21 cellular contexts compared by ENCODE assay signal in the genomic region with DNA sequence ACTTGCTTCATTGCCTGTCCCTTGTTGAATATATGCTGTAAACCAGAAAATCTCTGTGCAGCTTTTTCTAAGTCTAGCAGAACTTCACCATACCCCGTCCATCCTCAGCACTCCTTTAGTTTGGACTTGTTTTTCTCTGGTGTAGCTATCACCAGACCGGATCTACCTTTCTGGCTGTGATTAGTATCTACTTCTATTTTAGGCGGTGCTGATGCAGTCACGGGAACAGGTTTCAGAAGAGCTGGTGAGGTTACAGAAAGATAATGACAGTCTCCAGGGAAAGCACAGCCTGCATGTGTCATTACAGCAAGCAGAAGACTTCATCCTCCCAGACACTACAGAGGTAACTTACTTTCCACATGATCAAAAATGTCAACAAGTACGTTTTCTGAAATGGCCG. TPM values are rescaled to one million over a fixed set of nuclear protein-coding genes. Genes with fewer than 3 reads are reported as not detected.
DNase-seq lines count a peak whose midpoint lies in the region; ATAC-seq, FAIRE-seq and TF ChIP-seq lines count a peak whose summit lies in the region.
"Had no signal": no experiment of that assay in that cellular context is flagged by ENCODE, and none has a peak within 500 bp of the region (broad histone marks: within the 10 kb centered on the region; RNA-seq: fewer than 3 reads in every experiment).

No MANE protein-coding gene starts in this region.

- H2AK5ac ChIP-seq in neuronal stem cell (ENCODE audit: low read depth, low read length): no peak overlapping the region

- WGBS in neuronal stem cell (ENCODE audit: extremely low coverage in 2 of 2, insufficient read length in 2 of 2, insufficient replicate concordance in 1 of 2), 2 donors: no CpG with 5 or more reads among the region's 6 CpGs
- WGBS in sigmoid colon, 2 donors: 77 to 85% methylated on average over 6 of the region's 6 CpGs

- H3K9me3 ChIP-seq in BLaER1: no peaks in the 10 kb centered on the region
- H3K9me3 ChIP-seq in neuronal stem cell (replicated peaks in 1 of 2; ENCODE audit: control insufficient read depth in 2 of 2, insufficient read depth in 1 of 2, low read depth in 1 of 2, low read length in 2 of 2): no peaks in the 10 kb centered on the region
- no peaks in the 10 kb centered on the region for H3K9me3 ChIP-seq in sigmoid colon
- H3K9me3 ChIP-seq: testis had no signal

- peak overlapping the region; percentile 33; the same call in 1 of the 2 replicates for H3K27ac ChIP-seq in BLaER1
- H3K27ac ChIP-seq in neuronal stem cell (replicated peaks; ENCODE audit: low read length): no peak overlapping the region
- no peak overlapping the region for H3K27ac ChIP-seq in sigmoid colon
- H3K27ac ChIP-seq: GM23248, KMS-11, SK-N-MC, testis had no signal

- TF ChIP-seq POLR2A in sigmoid colon (IDR thresholded peaks at IDR 0.05): no peak

- H3K27me3 ChIP-seq in BLaER1 (no peaks in the 10 kb centered on the region), neuronal stem cell (ENCODE audit: control insufficient read depth in 3 of 3, insufficient read depth in 3 of 3, low read depth in 1 of 3, low read length in 3 of 3) (no peaks in the 10 kb centered on the region), sigmoid colon (no peaks in the 10 kb centered on the region)
- H3K27me3 ChIP-seq: testis had no signal

- no peak overlapping the region for H3K23ac ChIP-seq in neuronal stem cell (ENCODE audit: low read depth, low read length, poor library complexity)

- H2BK12ac ChIP-seq in neuronal stem cell (ENCODE audit: low read length): no peak overlapping the region

- no peak overlapping the region for H3K18ac ChIP-seq in neuronal stem cell (ENCODE audit: low read length)

- no peak overlapping the region for H4K8ac ChIP-seq in neuronal stem cell (ENCODE audit: low read depth, low read length)

- no peak for FAIRE-seq in urothelium cell line (lab: Jason Lieb, UNC)

- H2BK5ac ChIP-seq in neuronal stem cell (ENCODE audit: low read length): no peak overlapping the region

- H3K4ac ChIP-seq in neuronal stem cell (ENCODE audit: low read length): no peak overlapping the region

- TF ChIP-seq CTCF in GM12865 (IDR thresholded peaks at IDR 0.05; ENCODE audit: insufficient read depth, low read depth, low read length, missing control alignments) (no peak), epithelial cell of esophagus (IDR thresholded peaks at IDR 0.05; ENCODE audit: insufficient read depth, low read depth, low read length, missing control alignments) (no peak), sigmoid colon (IDR thresholded peaks at IDR 0.05) (no peak)

- ATAC-seq in HG03565 (IDR thresholded peaks at IDR 0.05; ENCODE audit: unreplicated experiment): peak; percentile 81
- ATAC-seq: activated T-helper 17 cell treated with anti-CD3 and anti-CD28 coated beads, Interleukin-2, amount 50 U/mL, for 72 hours; effector memory CD8-positive, alpha-beta T cell; left cardiac atrium; sciatic nerve had no signal

- no peak overlapping the region for H2BK15ac ChIP-seq in neuronal stem cell (ENCODE audit: low read length)

- H3K36me3 ChIP-seq in BLaER1 (peaks cover 92% of the 10 kb centered on the region), neuronal stem cell (replicated peaks in 1 of 2; ENCODE audit: control insufficient read depth in 2 of 2, insufficient read depth in 2 of 2, low read length in 2 of 2) (peaks cover 20 to 89% of the 10 kb centered on the region in 2 donors), sigmoid colon (peaks cover 6 to 98% (median 42%) of the 10 kb centered on the region in 4 donors)

- H2AFZ ChIP-seq in neuronal stem cell (ENCODE audit: low read length): no peak overlapping the region
- H2AFZ ChIP-seq: GM23248 had no signal

- H2BK120ac ChIP-seq in neuronal stem cell (ENCODE audit: low read depth, low read length): no peak overlapping the region

- no peaks in the 10 kb centered on the region for H3K79me1 ChIP-seq in neuronal stem cell (ENCODE audit: low read depth, low read length)

- H4K91ac ChIP-seq in neuronal stem cell (ENCODE audit: low read depth, low read length, poor library complexity): no peak overlapping the region

- no peak overlapping the region for H3K14ac ChIP-seq in neuronal stem cell (ENCODE audit: low read length)

- no peak for TF ChIP-seq EP300 in sigmoid colon (IDR thresholded peaks at IDR 0.05)

- H3K4me1 ChIP-seq in BLaER1 (peaks cover 26% of the 10 kb centered on the region), neuronal stem cell (ENCODE audit: control insufficient read depth in 2 of 2, insufficient read depth in 1 of 2, low read depth in 1 of 2, low read length in 2 of 2) (no peaks in the 10 kb centered on the region), sigmoid colon (no peaks in the 10 kb centered on the region)
- H3K4me1 ChIP-seq: testis had no signal

- intact Hi-C loops in sigmoid colon (cut with DNase I): no loop called here

- H4K20me1 ChIP-seq in BLaER1: no peaks in the 10 kb centered on the region

- H3K9ac ChIP-seq in BLaER1 (peak overlapping the region; percentile 1; the same call in 1 of the 2 replicates), neuronal stem cell (ENCODE audit: low read depth, low read length, poor library complexity) (no peak overlapping the region)
- H3K9ac ChIP-seq: GM23248, KMS-11 had no signal

- DNase-seq in GM12865 (ENCODE audit: low read depth): peak; percentile 76
- DNase-seq in epithelial cell of esophagus (ENCODE audit: low read depth): peak; percentile 36
- DNase-seq in neuronal stem cell (ENCODE audit: low spot score): no peak
- no peak for DNase-seq in urothelium cell line (ENCODE audit: low spot score)
- DNase-seq in sigmoid colon: no peak
- no peak for DNase-seq in NAMALWA (ENCODE audit: low spot score)
- DNase-seq: activated CD4-positive, alpha-beta T cell treated with anti-CD3 and anti-CD28 coated beads, Interleukin-2, amount 50 U/mL, for 48 hours; Calu3; effector memory CD8-positive, alpha-beta T cell; GF-D8; GM23248; left cardiac atrium; NCI-H510A; stimulated activated CD4-positive, alpha-beta T cell treated with anti-CD3 and anti-CD28 coated beads, Interleukin-2, amount 100 ng/mL, for 24 hours; testis had no signal

- no peak overlapping the region for H3K4me3 ChIP-seq in BLaER1
- no peak overlapping the region for H3K4me3 ChIP-seq in GM12865 (ENCODE audit: low read depth, low read length)
- no peak overlapping the region for H3K4me3 ChIP-seq in epithelial cell of esophagus (ENCODE audit: low read length)
- H3K4me3 ChIP-seq in neuronal stem cell (ENCODE audit: low read length in 2 of 2): no peak overlapping the region
- no peak overlapping the region for H3K4me3 ChIP-seq in sigmoid colon
- H3K4me3 ChIP-seq: GM23248, SK-N-MC, testis had no signal

- peak overlapping the region; percentile 65 for H3K4me2 ChIP-seq in BLaER1
- no peak overlapping the region for H3K4me2 ChIP-seq in neuronal stem cell (ENCODE audit: insufficient read depth, low read length, poor library complexity, severe bottlenecking)
- H3K4me2 ChIP-seq: KMS-11 had no signal

RNA-seq across cellular contexts. Expression of a gene that starts 46.4 kb away (rescaled TPM):
- polyA plus RNA-seq in neuronal stem cell (2013, experiment 1 of 2): 54.7 TPM
- polyA plus RNA-seq in neuronal stem cell (2013, experiment 2 of 2): 54.2 TPM
- 10 to 100 TPM; 53.6 to 68.3 (median 63.1) TPM for total RNA-seq in sigmoid colon
- 10 to 100 TPM; 39.1 to 82.9 (median 58.3) TPM for polyA plus RNA-seq in sigmoid colon

RNA-seq across cellular contexts. Expression of a gene that starts 46.9 kb away (rescaled TPM):
- polyA plus RNA-seq in neuronal stem cell (2013, experiment 1 of 2): 63.2 TPM
- polyA plus RNA-seq in neuronal stem cell (2013, experiment 2 of 2): 62.0 TPM
- total RNA-seq in sigmoid colon: 10 to 100 TPM; 37.8 to 53.8 (median 47.1) TPM
- polyA plus RNA-seq in sigmoid colon: 10 to 100 TPM; 21.3 to 32.9 (median 31.8) TPM

Comparison
In these comparisons a context has a peak if more than half of its experiments do, and no peak if none do; other contexts are left out.
1. DNase-seq: peak in GM12865 (single experiment) and epithelial cell of esophagus (single experiment); none in neuronal stem cell (single experiment), urothelium cell line (single experiment), sigmoid colon (single experiment) and NAMALWA (single experiment).